1 cellular context compared by ENCODE assay signal in the genomic region with DNA sequence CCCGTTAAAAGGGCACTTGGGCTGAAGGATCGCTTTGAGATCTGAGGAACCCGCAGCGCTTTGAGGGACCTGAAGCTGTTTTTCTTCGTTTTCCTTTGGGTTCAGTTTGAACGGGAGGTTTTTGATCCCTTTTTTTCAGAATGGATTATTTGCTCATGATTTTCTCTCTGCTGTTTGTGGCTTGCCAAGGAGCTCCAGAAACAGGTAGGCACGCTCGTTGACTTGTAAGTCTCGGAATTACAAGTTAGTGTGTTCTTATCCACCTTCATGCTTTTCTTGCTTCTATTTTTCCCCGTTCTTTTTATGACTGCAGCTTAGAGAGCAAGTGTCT.
TF ChIP-seq lines count a peak whose summit lies in the region.

No MANE protein-coding gene starts in this region.

TF ChIP-seq in IMR-90, 13 proteins besides CTCF, POLR2A, EP300 and RAD21 (continued from another document):
- TF ChIP-seq, protein P1, sequence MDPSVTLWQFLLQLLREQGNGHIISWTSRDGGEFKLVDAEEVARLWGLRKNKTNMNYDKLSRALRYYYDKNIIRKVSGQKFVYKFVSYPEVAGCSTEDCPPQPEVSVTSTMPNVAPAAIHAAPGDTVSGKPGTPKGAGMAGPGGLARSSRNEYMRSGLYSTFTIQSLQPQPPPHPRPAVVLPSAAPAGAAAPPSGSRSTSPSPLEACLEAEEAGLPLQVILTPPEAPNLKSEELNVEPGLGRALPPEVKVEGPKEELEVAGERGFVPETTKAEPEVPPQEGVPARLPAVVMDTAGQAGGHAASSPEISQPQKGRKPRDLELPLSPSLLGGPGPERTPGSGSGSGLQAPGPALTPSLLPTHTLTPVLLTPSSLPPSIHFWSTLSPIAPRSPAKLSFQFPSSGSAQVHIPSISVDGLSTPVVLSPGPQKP (IDR thresholded peaks at IDR 0.05; ENCODE audit: borderline replicate concordance, low read depth, low read length): no peak
